Comparison of ENCODE assay signal across 8 cellular contexts in the genomic region with DNA sequence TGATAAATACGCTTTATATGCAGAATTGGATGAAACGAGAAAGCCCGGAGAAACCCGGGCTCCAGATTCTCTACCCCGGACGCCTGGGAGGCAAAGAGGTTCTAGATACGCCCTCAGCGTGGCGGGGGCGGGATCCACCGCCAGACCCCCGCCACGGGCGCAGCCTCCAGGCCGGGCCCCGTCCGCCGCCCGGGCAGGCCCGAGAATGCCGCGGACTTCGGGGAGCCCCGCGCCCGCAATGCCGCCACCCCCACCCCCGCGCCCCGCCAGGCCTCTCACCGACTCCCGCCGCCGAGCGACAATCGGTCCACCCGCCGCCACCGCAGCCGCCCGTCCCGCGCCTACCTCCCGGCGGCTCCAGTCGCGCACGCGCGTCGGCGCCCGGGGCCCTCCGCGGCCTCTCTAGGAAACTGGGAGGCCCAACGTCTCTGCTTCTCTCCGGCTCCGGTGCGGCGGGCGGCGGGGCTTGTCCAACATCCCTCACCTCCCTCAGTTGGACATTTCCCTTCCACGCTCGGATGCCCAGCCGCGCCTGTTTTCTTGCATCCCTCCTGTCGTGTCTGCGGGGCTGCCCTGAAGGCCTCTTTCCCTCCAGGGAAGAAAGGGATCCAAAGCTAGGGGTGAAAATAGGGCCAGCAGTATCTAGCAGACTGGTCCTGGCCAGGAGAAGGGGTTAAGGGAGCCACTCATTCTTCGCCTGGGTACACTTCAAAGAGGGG. TPM values are rescaled to one million over a fixed set of nuclear protein-coding genes. Genes with fewer than 3 reads are reported as not detected.
A peak's percentile ranks its signal among the peaks of the same experiment; 100 is the strongest.
DNase-seq lines count a peak whose midpoint lies in the region; ATAC-seq and TF ChIP-seq lines count a peak whose summit lies in the region.

Gene ZNF445, minus strand, starts transcription at position 359 of the 719 bp plus-strand sequence. CDS start 22,121 bp downstream, outside the sequence.

- intact Hi-C loops in left ventricle myocardium superior (cut with micrococcal nuclease), result no loop called here
- intact Hi-C loops in psoas muscle (cut with DNase I), result loop anchor here (5.0 to 10.0 kb wide), 3 partner anchors 35 to 237 kb away; partner anchors contain the start of genes TCAIM (in 1 of the 2) and ZNF502 (in 1 of the 2)

- POLR2A ChIA-PET in GM10248 (lab: Yijun Ruan, JAX), result interaction anchor here (0.6 kb wide), 1 partner anchor 34 kb away, joined by 3 read pairs; no protein-coding TSS in a partner anchor

- H3K4me3 Mint-ChIP-seq in T-helper 1 cell treated with Interleukin-12 subunit alpha and Interleukin-12 subunit beta and Interleukin-4 antibody, amounts not matched to agents 30 μg/mL and 1 μg/mL, for 36 hours, result peak within 1 kb of the TSS; percentile 96

- H3K27me3 ChIP-seq in psoas muscle (ENCODE audit: insufficient read depth in 3 of 3, low read length in 2 of 3), result no peaks in the 10 kb centered on the region

- H3K36me3 ChIP-seq in psoas muscle (ENCODE audit: insufficient read depth in 1 of 2, low read depth in 1 of 2), result no peaks in the 10 kb centered on the region

- peak within 1 kb of the TSS; percentile 80 for H3K27ac ChIP-seq in psoas muscle

- ATAC-seq in HG02571 (IDR thresholded peaks at IDR 0.05; ENCODE audit: unreplicated experiment) (peak; percentile 89), left ventricle myocardium superior (peak; percentile 99), psoas muscle (peak; percentile 90 to 100 (median 97))

- peak within 1 kb of the TSS; percentile 84 for H3K27ac Mint-ChIP-seq in T-helper 1 cell treated with Interleukin-12 subunit alpha and Interleukin-12 subunit beta and Interleukin-4 antibody, amounts not matched to agents 30 μg/mL and 1 μg/mL, for 36 hours

- 0 to 1% (median 1%) methylated on average over 38 to 69 of the region's 69 CpGs for WGBS in psoas muscle, 3 donors

- no peaks in the 10 kb centered on the region for H3K9me3 ChIP-seq in psoas muscle

- peaks cover 21% of the 10 kb centered on the region for H3K4me1 Mint-ChIP-seq in T-helper 1 cell treated with Interleukin-12 subunit alpha and Interleukin-12 subunit beta and Interleukin-4 antibody, amounts not matched to agents 30 μg/mL and 1 μg/mL, for 36 hours (ENCODE audit: low read depth)

- CTCF ChIA-PET in GM10248 (lab: Yijun Ruan, JAX), result interaction anchor here (0.7 kb wide), 1 partner anchor 34 kb away, joined by 3 read pairs; no protein-coding TSS in a partner anchor

- no peaks in the 10 kb centered on the region for H3K9me3 Mint-ChIP-seq in T-helper 1 cell treated with Interleukin-12 subunit alpha and Interleukin-12 subunit beta and Interleukin-4 antibody, amounts not matched to agents 30 μg/mL and 1 μg/mL, for 36 hours

- TF ChIP-seq CTCF in GM10248 (IDR thresholded peaks at IDR 0.05; ENCODE audit: control extremely low read depth, extremely low read depth, low read depth, missing control alignments), result no peak
- no peak for TF ChIP-seq CTCF in psoas muscle (IDR thresholded peaks at IDR 0.05)

- H3K4me3 ChIP-seq in psoas muscle, result peak within 1 kb of the TSS; percentile 85

- peaks cover 2% of the 10 kb centered on the region for H3K36me3 Mint-ChIP-seq in T-helper 1 cell treated with Interleukin-12 subunit alpha and Interleukin-12 subunit beta and Interleukin-4 antibody, amounts not matched to agents 30 μg/mL and 1 μg/mL, for 36 hours (ENCODE audit: low read depth)

- peak; percentile 89 for DNase-seq in GM10248 (ENCODE audit: extremely low spot score)
- peak; percentile 62 for DNase-seq in NCI-H1092 treated with DMSO at 0.1 percent for 48 hours (lab: John Stamatoyannopoulos, UW)
- DNase-seq in amniotic epithelial cell (ENCODE audit: low read depth), result peak; percentile 69
- DNase-seq in left ventricle myocardium superior, result peak; percentile 90
- DNase-seq in psoas muscle, result peak; percentile 83 to 91
- DNase-seq in ureter (ENCODE audit: low spot score), result peak; percentile 79

- peaks cover 29% of the 10 kb centered on the region for H3K4me1 ChIP-seq in psoas muscle

- no peaks in the 10 kb centered on the region for H3K27me3 Mint-ChIP-seq in T-helper 1 cell treated with Interleukin-12 subunit alpha and Interleukin-12 subunit beta and Interleukin-4 antibody, amounts not matched to agents 30 μg/mL and 1 μg/mL, for 36 hours (ENCODE audit: low read depth)

RNA-seq across cellular contexts. Expression of gene ZNF445, which starts in this region (rescaled TPM):
- total RNA-seq in left ventricle myocardium superior, result 12.1 TPM
- total RNA-seq in psoas muscle, result 10 to 100 TPM in 1 of 4 donors, 1 to 10 TPM in 3; 7.3 to 16.8 (median 9.7) TPM
- 1 to 10 TPM; 1.6 to 8.0 (median 2.5) TPM for polyA plus RNA-seq in psoas muscle
- 19.1 TPM for total RNA-seq in ureter

Comparison
In these comparisons a context has a peak if more than half of its experiments do, and no peak if none do; other contexts are left out.
1. Peak in every context shown above with its lines: DNase-seq, ATAC-seq, H3K4me3 ChIP-seq and H3K27ac ChIP-seq.